8 cellular contexts compared by ENCODE assay signal in the genomic region with DNA sequence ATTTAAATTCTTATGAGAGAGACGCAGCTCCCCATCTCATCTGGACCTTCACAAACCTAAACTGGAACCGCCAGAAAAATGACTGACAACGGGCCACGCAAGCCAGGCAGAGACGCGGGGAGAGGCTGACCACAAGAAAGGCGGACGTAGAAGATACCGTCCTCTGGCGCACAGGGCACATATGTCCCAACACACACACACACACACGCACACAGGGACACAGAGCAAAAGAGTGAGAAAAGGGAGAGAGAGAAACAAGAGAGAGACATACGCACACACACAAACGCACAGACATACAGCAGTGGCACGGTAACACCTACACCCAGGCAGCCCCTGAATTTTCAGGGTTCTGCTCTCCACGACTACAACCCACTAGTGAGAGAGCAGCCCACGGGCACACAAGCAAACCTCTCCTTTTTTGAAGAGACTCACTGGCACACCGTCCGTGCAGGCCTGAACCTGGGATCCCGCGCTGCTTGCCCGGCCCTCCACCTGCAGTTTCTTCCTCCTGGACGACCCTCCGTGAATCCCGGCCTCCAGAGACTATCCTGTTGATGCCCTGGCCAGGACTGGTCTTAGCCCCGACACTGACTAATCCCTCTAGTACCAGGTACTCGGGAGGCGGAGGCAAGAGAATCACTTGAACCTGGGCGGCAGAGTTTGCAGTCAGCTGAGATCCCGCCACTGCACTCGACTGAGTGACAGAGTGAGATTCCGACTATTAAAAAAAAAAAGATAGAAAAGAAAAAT.
DNase-seq lines count a peak whose midpoint lies in the region; ATAC-seq and TF ChIP-seq lines count a peak whose summit lies in the region.
"Not testable (repeated sequence)": the region's sequence is repeated elsewhere in the genome, so short reads cannot be mapped to it uniquely, and the experiment has no call there.

No MANE protein-coding gene starts in this region.

- TF ChIP-seq CTCF in CD8-positive, alpha-beta T cell (IDR thresholded peaks at IDR 0.05); coronary artery (IDR thresholded peaks at IDR 0.05); ovary (IDR thresholded peaks at IDR 0.05); thyroid gland (IDR thresholded peaks at IDR 0.05): not testable (repeated sequence)

- H3K36me3 ChIP-seq in CD8-positive, alpha-beta T cell (ENCODE audit: insufficient read depth, low read length); ovary; thyroid gland: not testable (repeated sequence)

- not testable (repeated sequence) for H3K36me3 Mint-ChIP-seq in CD8-positive, alpha-beta T cell; activated T-cell treated with anti-CD3 and anti-CD28 coated beads, Interleukin-2, amount 50 U/mL, for 24 hours (ENCODE audit: low read depth); immature natural killer cell

- H3K27me3 ChIP-seq in CD8-positive, alpha-beta T cell (ENCODE audit: insufficient read depth, low read length); ovary; thyroid gland: not testable (repeated sequence)

- peak; percentile 38 for ATAC-seq in CD8-positive, alpha-beta T cell
- peak; percentile 11 for ATAC-seq in HG02610 (IDR thresholded peaks at IDR 0.05; ENCODE audit: unreplicated experiment)

- CTCF ChIA-PET in CD8-positive, alpha-beta T cell (lab: Charles Lee): not testable (repeated sequence)

- H3K4me3 Mint-ChIP-seq in CD8-positive, alpha-beta T cell: peak overlapping the region; percentile 90
- peak overlapping the region; percentile 78 for H3K4me3 Mint-ChIP-seq in activated T-cell treated with anti-CD3 and anti-CD28 coated beads, Interleukin-2, amount 50 U/mL, for 24 hours
- H3K4me3 Mint-ChIP-seq in immature natural killer cell: peak overlapping the region; percentile 92 to 96 (median 95)

- peak overlapping the region; percentile 9 for H3K27ac Mint-ChIP-seq in CD8-positive, alpha-beta T cell
- H3K27ac Mint-ChIP-seq in activated T-cell treated with anti-CD3 and anti-CD28 coated beads, Interleukin-2, amount 50 U/mL, for 24 hours: not testable (repeated sequence)
- H3K27ac Mint-ChIP-seq in immature natural killer cell: peak overlapping the region in 5 of 6 donors; percentile 58 to 92 (median 88)

- not testable (repeated sequence) for DNase-seq in CD8-positive, alpha-beta T cell; activated T-cell treated with anti-CD3 and anti-CD28 coated beads, Interleukin-2, amount 50 U/mL, for 24 hours; coronary artery (ENCODE audit: low spot score); immature natural killer cell; ovary
- DNase-seq in NCI-H345 treated with DMSO at 0.1 percent for 48 hours (lab: John Stamatoyannopoulos, UW; ENCODE audit: unreplicated experiment) (peak; percentile 27), thyroid gland (peak; percentile 47 to 49)

- H3K4me1 Mint-ChIP-seq in CD8-positive, alpha-beta T cell (ENCODE audit: low read depth): peaks cover 11% of the 10 kb centered on the region
- peaks cover 13% of the 10 kb centered on the region for H3K4me1 Mint-ChIP-seq in activated T-cell treated with anti-CD3 and anti-CD28 coated beads, Interleukin-2, amount 50 U/mL, for 24 hours (ENCODE audit: low read depth)
- H3K4me1 Mint-ChIP-seq in immature natural killer cell: peaks cover 31 to 34% of the 10 kb centered on the region in 2 donors

- peaks cover 10% of the 10 kb centered on the region for H3K4me1 ChIP-seq in CD8-positive, alpha-beta T cell (ENCODE audit: insufficient read depth, low read length)
- H3K4me1 ChIP-seq in ovary (ENCODE audit: insufficient read depth); thyroid gland: not testable (repeated sequence)

- POLR2A ChIA-PET in CD8-positive, alpha-beta T cell (lab: Charles Lee): not testable (repeated sequence)

- intact Hi-C loops in CD8-positive, alpha-beta T cell (cut with DNase I, micrococcal nuclease); ovary (cut with DNase I); thyroid gland (cut with DNase I): not testable (repeated sequence)

- not testable (repeated sequence) for H3K9me3 Mint-ChIP-seq in CD8-positive, alpha-beta T cell; activated T-cell treated with anti-CD3 and anti-CD28 coated beads, Interleukin-2, amount 50 U/mL, for 24 hours; immature natural killer cell

- H3K9me3 ChIP-seq in CD8-positive, alpha-beta T cell (ENCODE audit: low read length); ovary; thyroid gland: not testable (repeated sequence)

- not testable (repeated sequence) for H3K27ac ChIP-seq in CD8-positive, alpha-beta T cell (ENCODE audit: low read depth, low read length)
- H3K27ac ChIP-seq in coronary artery (peak overlapping the region in 1 of 2 donors; percentile 62), ovary (peak overlapping the region in 1 of 2 donors; percentile 53), thyroid gland (peak overlapping the region in 2 of 3 donors; percentile 59 to 62)

- TF ChIP-seq POLR2A in ovary (IDR thresholded peaks at IDR 0.05); thyroid gland (IDR thresholded peaks at IDR 0.05): not testable (repeated sequence)

- not testable (repeated sequence) for TF ChIP-seq EP300 in ovary (IDR thresholded peaks at IDR 0.05)

- H3K4me3 ChIP-seq in CD8-positive, alpha-beta T cell (ENCODE audit: low read depth, low read length): peak overlapping the region; percentile 70
- H3K4me3 ChIP-seq in coronary artery (peak overlapping the region; percentile 83), ovary (peak overlapping the region; percentile 66), thyroid gland (replicated peaks in 1 of 3) (peak overlapping the region in 2 of 3 donors; percentile 49 to 95)

- 24 to 47% (median 39%) methylated on average over 31 of the region's 31 CpGs for WGBS in ovary, 3 donors
- 60 to 65% methylated on average over 31 of the region's 31 CpGs for WGBS in thyroid gland, 2 donors

- H3K27me3 Mint-ChIP-seq in CD8-positive, alpha-beta T cell (ENCODE audit: low read depth): peaks cover 30% of the 10 kb centered on the region
- H3K27me3 Mint-ChIP-seq in activated T-cell treated with anti-CD3 and anti-CD28 coated beads, Interleukin-2, amount 50 U/mL, for 24 hours: peaks cover 56% of the 10 kb centered on the region
- peaks cover 10 to 13% (median 10%) of the 10 kb centered on the region in 3 donors for H3K27me3 Mint-ChIP-seq in immature natural killer cell (ENCODE audit: low read depth in 3 of 3)
